26 cellular contexts compared by ENCODE assay signal in the genomic region with DNA sequence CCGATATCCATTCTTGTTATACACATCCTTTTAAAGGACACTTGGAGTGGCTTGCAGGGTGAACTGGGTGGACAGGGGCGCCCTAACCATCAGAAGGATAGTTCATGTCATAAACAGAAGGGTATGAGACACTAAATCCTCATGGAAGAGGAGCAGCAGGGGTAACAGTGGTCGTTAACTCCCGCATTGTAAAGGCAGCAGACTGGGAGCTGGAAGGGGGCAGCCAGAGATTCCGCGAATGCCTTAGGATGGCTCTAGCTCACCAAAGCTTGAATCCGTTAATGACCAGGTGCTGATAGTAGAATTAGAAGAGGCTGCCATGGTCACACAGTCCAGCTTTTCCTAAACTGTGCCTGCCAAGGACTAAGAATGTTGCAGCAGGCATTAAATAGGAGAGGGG.
"Had no signal": no experiment of that assay in that cellular context is flagged by ENCODE, and none has a peak within 500 bp of the region (broad histone marks: within the 10 kb centered on the region; RNA-seq: fewer than 3 reads in every experiment).

No MANE protein-coding gene starts in this region.

- DNase-seq: dermis blood vessel endothelial cell; effector memory CD4-positive, alpha-beta T cell; erythroblast; esophagus squamous epithelium; foreskin melanocyte; glutamatergic neuron; hypothalamus; kidney glomerular epithelial cell; left colon; left ventricle myocardium inferior; lower lobe of right lung; naive B cell; psoas muscle; right cardiac atrium; stimulated activated CD4-positive, alpha-beta T cell treated with anti-CD3 and anti-CD28 coated beads, Interleukin-2, amount 100 ng/mL, for 24 hours; stimulated activated CD4-positive, alpha-beta T cell treated with anti-CD3 and anti-CD28 coated beads, Interleukin-4, amount 100 ng/mL, for 24 hours; stimulated activated naive CD4-positive, alpha-beta T cell treated with Interleukin-2 at 50 U/mL for 16 hours; stomach; testis; tibial artery had no signal

- H3K4me3 ChIP-seq: coronary artery, esophagus squamous epithelium, left ventricle myocardium inferior, lower lobe of right lung, psoas muscle, sigmoid colon, stomach, testis, tibial artery had no signal

- H3K4me1 Mint-ChIP-seq: naive B cell; stimulated activated effector memory CD8-positive, alpha-beta T cell treated with anti-CD3 and anti-CD28 coated beads, Interleukin-12 subunit alpha, Interleukin-12 subunit beta, amount 100 ng/mL, for 72 hours had no signal

- H3K9me3 ChIP-seq: esophagus squamous epithelium, left ventricle myocardium inferior, lower lobe of right lung, psoas muscle, sigmoid colon, stomach, testis, tibial artery had no signal

- H3K4me1 ChIP-seq: esophagus squamous epithelium, left ventricle myocardium inferior, lower lobe of right lung, psoas muscle, sigmoid colon, stomach, testis, tibial artery had no signal

- H3K27me3 ChIP-seq: sigmoid colon, testis had no signal

- H3K36me3 ChIP-seq: esophagus squamous epithelium, left ventricle myocardium inferior, lower lobe of right lung, sigmoid colon, stomach, tibial artery had no signal

- H3K27ac ChIP-seq: coronary artery, esophagus squamous epithelium, left ventricle myocardium inferior, lower lobe of right lung, psoas muscle, sigmoid colon, stomach, testis, tibial artery had no signal

- H3K9me3 Mint-ChIP-seq: natural killer cell treated with Interleukin-12 subunit alpha and Interleukin-12 subunit beta and Interleukin-15 and Interleukin-18, amount 100 ng/mL, for 72 hours; neural crest cell; stimulated activated effector memory CD8-positive, alpha-beta T cell treated with anti-CD3 and anti-CD28 coated beads, Interleukin-12 subunit alpha, Interleukin-12 subunit beta, amount 100 ng/mL, for 72 hours; type B pancreatic cell had no signal

- H3K4me3 Mint-ChIP-seq: naive B cell; natural killer cell treated with Interleukin-12 subunit alpha and Interleukin-12 subunit beta and Interleukin-15 and Interleukin-18, amount 100 ng/mL, for 72 hours; neural crest cell; stimulated activated effector memory CD8-positive, alpha-beta T cell treated with anti-CD3 and anti-CD28 coated beads, Interleukin-12 subunit alpha, Interleukin-12 subunit beta, amount 100 ng/mL, for 72 hours; type B pancreatic cell had no signal

- H3K27ac Mint-ChIP-seq: natural killer cell treated with Interleukin-12 subunit alpha and Interleukin-12 subunit beta and Interleukin-15 and Interleukin-18, amount 100 ng/mL, for 72 hours; stimulated activated effector memory CD8-positive, alpha-beta T cell treated with anti-CD3 and anti-CD28 coated beads, Interleukin-12 subunit alpha, Interleukin-12 subunit beta, amount 100 ng/mL, for 72 hours; type B pancreatic cell had no signal

- H3K36me3 Mint-ChIP-seq: naive B cell; natural killer cell treated with Interleukin-12 subunit alpha and Interleukin-12 subunit beta and Interleukin-15 and Interleukin-18, amount 100 ng/mL, for 72 hours; stimulated activated effector memory CD8-positive, alpha-beta T cell treated with anti-CD3 and anti-CD28 coated beads, Interleukin-12 subunit alpha, Interleukin-12 subunit beta, amount 100 ng/mL, for 72 hours; type B pancreatic cell had no signal

- ATAC-seq: left colon; lower lobe of right lung; natural killer cell treated with Interleukin-12 subunit alpha and Interleukin-12 subunit beta and Interleukin-15 and Interleukin-18, amount 100 ng/mL, for 72 hours; psoas muscle; right cardiac atrium; stimulated activated effector memory CD8-positive, alpha-beta T cell treated with anti-CD3 and anti-CD28 coated beads, Interleukin-12 subunit alpha, Interleukin-12 subunit beta, amount 100 ng/mL, for 72 hours had no signal
